In the genomic region with DNA sequence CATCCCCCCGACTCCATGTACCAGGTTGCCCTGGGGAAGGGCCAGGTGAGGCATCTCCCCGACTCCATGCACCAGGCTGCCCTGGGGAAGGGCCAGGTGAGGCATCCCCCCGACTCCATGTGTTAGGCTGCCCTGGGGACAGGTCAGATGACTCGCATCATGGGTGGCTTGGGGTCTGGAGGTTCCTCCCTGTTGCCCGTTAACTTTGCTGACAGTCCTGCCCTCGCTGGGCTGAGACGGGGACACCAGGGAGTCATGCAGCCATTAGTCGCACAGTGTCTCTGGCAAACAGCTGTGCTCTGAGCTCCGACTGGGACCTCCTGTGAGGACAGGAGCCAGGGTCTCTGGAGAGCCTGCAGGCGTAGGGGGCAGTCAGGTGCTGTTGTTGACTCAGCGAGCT, we compare ENCODE assay signal across 18 cellular contexts.
DNase-seq lines count a peak whose midpoint lies in the region; ATAC-seq, FAIRE-seq and TF ChIP-seq lines count a peak whose summit lies in the region.
"Had no signal": no experiment of that assay in that cellular context is flagged by ENCODE, and none has a peak within 500 bp of the region (broad histone marks: within the 10 kb centered on the region; RNA-seq: fewer than 3 reads in every experiment).

No MANE protein-coding gene starts in this region.

- H3K36me3 ChIP-seq in bronchial epithelial cell (ENCODE audit: control insufficient read depth, insufficient read depth, low read length): no peaks in the 10 kb centered on the region
- peaks cover 2% of the 10 kb centered on the region; the same call in 1 of the 2 replicates for H3K36me3 ChIP-seq in Caco-2 (ENCODE audit: control insufficient read depth, insufficient read depth, low read length)
- H3K36me3 ChIP-seq: HAP-1 had no signal

- H3K4me3 Mint-ChIP-seq in glutamatergic neuron (ENCODE audit: unreplicated experiment) (no peak overlapping the region), osteocyte (ENCODE audit: unreplicated experiment) (no peak overlapping the region), Caco-2 (ENCODE audit: unreplicated experiment) (no peak overlapping the region)
- H3K4me3 Mint-ChIP-seq: CD4-positive, alpha-beta memory T cell; GM23338 had no signal

- H3K4me1 ChIP-seq in Caco-2: peaks cover 38% of the 10 kb centered on the region
- H3K4me1 ChIP-seq: HAP-1 had no signal

- H3K27me3 Mint-ChIP-seq in glutamatergic neuron (ENCODE audit: unreplicated experiment) (peaks cover 12% of the 10 kb centered on the region), osteocyte (ENCODE audit: unreplicated experiment) (no peaks in the 10 kb centered on the region), Caco-2 (ENCODE audit: insufficient read depth, unreplicated experiment) (no peaks in the 10 kb centered on the region)
- H3K27me3 Mint-ChIP-seq: CD4-positive, alpha-beta memory T cell had no signal

- intact Hi-C loops in Caco-2 (cut with micrococcal nuclease; ENCODE audit: unreplicated experiment): no loop called here

- H3K4me3 ChIP-seq in bronchial epithelial cell (ENCODE audit: low read depth, low read length): no peak overlapping the region
- no peak overlapping the region for H3K4me3 ChIP-seq in Caco-2 (ENCODE audit: low read depth, low read length)
- H3K4me3 ChIP-seq: GM12878, GM23338, HAP-1 had no signal

- H3K9me3 Mint-ChIP-seq in glutamatergic neuron (ENCODE audit: unreplicated experiment) (peaks cover 11% of the 10 kb centered on the region), osteocyte (ENCODE audit: unreplicated experiment) (peaks cover 8% of the 10 kb centered on the region), Caco-2 (ENCODE audit: unreplicated experiment) (peaks cover 8% of the 10 kb centered on the region)

- H3K4me1 Mint-ChIP-seq in glutamatergic neuron (ENCODE audit: low read depth, unreplicated experiment): peaks cover 11% of the 10 kb centered on the region
- H3K4me1 Mint-ChIP-seq in osteocyte (ENCODE audit: unreplicated experiment): peaks cover 3% of the 10 kb centered on the region
- H3K4me1 Mint-ChIP-seq in Caco-2 (ENCODE audit: low read depth, unreplicated experiment): peaks cover 20% of the 10 kb centered on the region

- CTCF ChIA-PET in Caco-2 (lab: Charles Lee): no interaction called here

- TF ChIP-seq CTCF in bronchial epithelial cell (IDR thresholded peaks at IDR 0.05; ENCODE audit: insufficient read depth, low read length, severe bottlenecking) (no peak), glutamatergic neuron (IDR thresholded peaks at IDR 0.05; ENCODE audit: partially characterized antibody, unreplicated experiment) (no peak), osteocyte (IDR thresholded peaks at IDR 0.05) (no peak), Caco-2 (IDR thresholded peaks at IDR 0.05; ENCODE audit: insufficient read depth in 1 of 2, low read depth in 1 of 2, low read length in 1 of 2, severe bottlenecking in 1 of 2, unreplicated experiment in 1 of 2) (no peak)

- H3K36me3 Mint-ChIP-seq in glutamatergic neuron (ENCODE audit: unreplicated experiment) (peaks cover 22% of the 10 kb centered on the region), osteocyte (ENCODE audit: unreplicated experiment) (no peaks in the 10 kb centered on the region), Caco-2 (ENCODE audit: insufficient read depth, unreplicated experiment) (peaks cover 40% of the 10 kb centered on the region)

- ATAC-seq in GM19328 (IDR thresholded peaks at IDR 0.05; ENCODE audit: unreplicated experiment): no peak
- ATAC-seq: GM12878, GM23338 had no signal

- FAIRE-seq in bronchial epithelial cell (lab: Jason Lieb, UNC): peak; percentile 82
- FAIRE-seq: D721Med, GM12878, GM19239, H54 had no signal

- no peak overlapping the region for H3K27ac Mint-ChIP-seq in glutamatergic neuron (ENCODE audit: unreplicated experiment)
- H3K27ac Mint-ChIP-seq in osteocyte (ENCODE audit: unreplicated experiment): no peak overlapping the region
- H3K27ac Mint-ChIP-seq in Caco-2 (ENCODE audit: unreplicated experiment): no peak overlapping the region
- H3K27ac Mint-ChIP-seq: GM23338 had no signal

- BruUV-seq in Caco-2 (replicated peaks; lab: Mats Ljungman, UMichigan): no TSS peak

- DNase-seq in bronchial epithelial cell (ENCODE audit: low read depth) (no peak), glutamatergic neuron (peak; percentile 49), osteocyte (ENCODE audit: extremely low spot score, unreplicated experiment) (peak; percentile 80), COLO829 (ENCODE audit: low spot score) (no peak), Caco-2 (no peak)
- DNase-seq: C1 segment of cervical spinal cord; CD4-positive, alpha-beta memory T cell; DMS 273 treated with DMSO at 0.1 percent for 48 hours; DMS79; EL; GDM1 had no signal

- POLR2A ChIA-PET in Caco-2 (lab: Charles Lee): no interaction called here

- H3K27me3 ChIP-seq in bronchial epithelial cell (ENCODE audit: control insufficient read depth, insufficient read depth, low read length) (no peaks in the 10 kb centered on the region), Caco-2 (replicated peaks; ENCODE audit: control insufficient read depth, insufficient read depth, low read length) (no peaks in the 10 kb centered on the region)

- H3K9me3 ChIP-seq in Caco-2: peaks cover 4% of the 10 kb centered on the region; the same call in 1 of the 2 replicates

Comparison
In these comparisons a context has a peak if more than half of its experiments do, and no peak if none do; other contexts are left out.
1. DNase-seq: peak in glutamatergic neuron (single experiment) and osteocyte (single experiment); none in bronchial epithelial cell (single experiment), COLO829 (single experiment) and Caco-2 (0 of 2).